Comparison of ENCODE assay signal across 16 cellular contexts in the genomic region with DNA sequence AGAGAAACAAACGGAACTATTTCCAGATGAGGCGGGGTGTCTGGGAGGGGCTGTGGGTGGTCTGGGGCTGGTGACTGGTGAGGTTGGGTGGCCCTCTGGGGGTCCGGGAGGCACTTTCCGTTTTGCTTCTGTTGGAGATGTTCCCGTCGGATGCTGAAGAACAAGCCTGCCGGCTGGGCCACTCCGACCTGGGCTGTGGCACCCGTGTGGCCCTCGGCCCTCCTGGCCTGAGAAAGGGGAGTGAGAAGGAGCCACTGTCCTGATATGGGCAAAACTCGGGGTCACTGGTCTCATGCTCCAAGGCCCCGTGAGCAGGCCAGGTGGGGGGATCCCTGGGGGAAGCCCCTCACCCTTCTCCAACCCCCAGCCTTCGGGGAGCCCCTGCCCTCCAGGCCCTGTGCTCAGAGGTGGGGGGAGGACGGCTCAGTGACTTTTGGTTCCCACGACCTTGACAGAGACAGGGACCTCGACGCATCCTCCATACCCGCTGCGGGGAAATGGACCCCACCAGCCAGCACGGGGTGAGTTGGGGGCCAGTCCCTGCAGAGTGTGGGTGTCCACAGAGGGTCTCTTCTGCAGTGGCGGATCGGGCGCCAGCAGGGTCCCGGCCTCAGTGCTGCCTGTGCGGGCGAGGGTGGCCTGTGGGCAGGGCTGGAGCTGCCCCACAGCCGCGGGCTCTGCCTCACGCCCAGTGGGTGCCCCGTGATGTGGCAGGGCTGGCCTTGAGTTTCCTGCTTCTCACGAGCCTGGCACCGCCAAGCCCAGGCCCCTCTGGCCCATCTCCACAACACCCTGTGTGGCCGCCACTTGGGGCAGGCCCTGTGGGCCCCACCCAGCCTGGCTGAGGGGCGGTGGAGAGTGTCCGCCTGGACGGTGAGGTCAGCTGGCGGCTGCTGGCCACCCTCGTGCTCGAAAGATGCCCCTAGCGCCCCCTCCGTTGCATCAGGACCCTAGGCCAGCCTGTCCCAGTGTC. TPM values are rescaled to one million over a fixed set of nuclear protein-coding genes. Genes with fewer than 3 reads are reported as not detected.
DNase-seq lines count a peak whose midpoint lies in the region; ATAC-seq and TF ChIP-seq lines count a peak whose summit lies in the region.
"Had no signal": no experiment of that assay in that cellular context is flagged by ENCODE, and none has a peak within 500 bp of the region (broad histone marks: within the 10 kb centered on the region; RNA-seq: fewer than 3 reads in every experiment).

No MANE protein-coding gene starts in this region.

- no peak for TF ChIP-seq POLR2A in gastroesophageal sphincter (IDR thresholded peaks at IDR 0.05)

- H4K20me1 ChIP-seq in BLaER1 treated with 17β-estradiol and CSF1 and Interleukin-3, amounts not matched to agents 10 nM and 100 nM: peaks cover 0 to 66% (median 28%) of the 10 kb centered on the region in 11 experiments; a peak in 14 of 22 replicates

- TF ChIP-seq CTCF in RWPE1 (conservative IDR thresholded peaks at IDR 0.05; ENCODE audit: low read depth) (no peak), gastroesophageal sphincter (IDR thresholded peaks at IDR 0.05) (no peak), thoracic aorta (IDR thresholded peaks at IDR 0.05) (no peak)

- peaks cover 39 to 63% (median 55%) of the 10 kb centered on the region in 10 experiments for H3K4me1 ChIP-seq in BLaER1 treated with 17β-estradiol and CSF1 and Interleukin-3, amounts not matched to agents 10 nM and 100 nM
- H3K4me1 ChIP-seq in gastroesophageal sphincter: peaks cover 0 to 82% (median 36%) of the 10 kb centered on the region in 3 donors
- H3K4me1 ChIP-seq in thoracic aorta (ENCODE audit: control insufficient read depth in 1 of 2, low read depth in 2 of 2): peaks cover 26 to 35% of the 10 kb centered on the region in 2 donors
- H3K4me1 ChIP-seq: Caco-2 had no signal

- POLR2A ChIA-PET in RWPE1 (lab: Yijun Ruan, JAX; ENCODE audit: low non-redundant PET): no interaction called here

- DNase-seq in RWPE1 (ENCODE audit: low spot score) (no peak), thoracic aorta (ENCODE audit: low spot score) (no peak), NCI-H524 (lab: John Stamatoyannopoulos, UW) (no peak)
- DNase-seq in stimulated activated CD4-positive, alpha-beta T cell treated with anti-CD3 and anti-CD28 coated beads, Interleukin-4, amount 100 ng/mL, for 24 hours: no peak
- DNase-seq: Caco-2, DMS153, EL, H7, IMR-90, NCI-H1105 treated with DMSO at 0.1 percent for 48 hours, NCI-H187, NCI-H69, SHP77 treated with DMSO at 0.1 percent for 48 hours had no signal

- H3K27ac ChIP-seq in BLaER1 treated with 17β-estradiol and CSF1 and Interleukin-3, amounts not matched to agents 10 nM and 100 nM: peak overlapping the region in 7 of 11 experiments; percentile 2 to 76 (median 72); a peak in 7 of 22 replicates
- peak overlapping the region; percentile 11; the same call in 1 of the 2 replicates for H3K27ac ChIP-seq in RWPE1
- H3K27ac ChIP-seq in gastroesophageal sphincter: peak overlapping the region in 3 of 4 donors; percentile 11 to 92 (median 14)
- H3K27ac ChIP-seq in thoracic aorta: peak overlapping the region; percentile 83 to 99

- ATAC-seq in gastroesophageal sphincter (no peak), thoracic aorta (ENCODE audit: insufficient number of reproducible peaks, low FRiP score, low read depth) (no peak), GM18867 (IDR thresholded peaks at IDR 0.05; ENCODE audit: unreplicated experiment) (no peak)

- peaks cover 3 to 18% (median 15%) of the 10 kb centered on the region in 11 experiments for H3K27me3 ChIP-seq in BLaER1 treated with 17β-estradiol and CSF1 and Interleukin-3, amounts not matched to agents 10 nM and 100 nM
- H3K27me3 ChIP-seq in gastroesophageal sphincter: no peaks in the 10 kb centered on the region
- H3K27me3 ChIP-seq in thoracic aorta (replicated peaks; ENCODE audit: insufficient read depth): no peaks in the 10 kb centered on the region

- WGBS in gastroesophageal sphincter (ENCODE audit: low coverage in 1 of 2), 2 donors: 75% methylated on average over 5 of the region's 41 CpGs; no CpG with 5 or more reads in 1 of the 2 donors

- peaks cover 17 to 54% (median 42%) of the 10 kb centered on the region in 11 experiments for H3K36me3 ChIP-seq in BLaER1 treated with 17β-estradiol and CSF1 and Interleukin-3, amounts not matched to agents 10 nM and 100 nM
- H3K36me3 ChIP-seq in gastroesophageal sphincter (peaks cover 0 to 55% of the 10 kb centered on the region in 2 donors), thoracic aorta (peaks cover 13% of the 10 kb centered on the region)

- no peaks in the 10 kb centered on the region; a peak in 1 of 22 replicates for H3K9me3 ChIP-seq in BLaER1 treated with 17β-estradiol and CSF1 and Interleukin-3, amounts not matched to agents 10 nM and 100 nM (replicated peaks in 1 of 11)
- H3K9me3 ChIP-seq in gastroesophageal sphincter: no peaks in the 10 kb centered on the region
- no peaks in the 10 kb centered on the region for H3K9me3 ChIP-seq in thoracic aorta
- H3K9me3 ChIP-seq: Caco-2 had no signal

- H3K4me3 ChIP-seq in BLaER1 treated with 17β-estradiol and CSF1 and Interleukin-3, amounts not matched to agents 10 nM and 100 nM: no peak overlapping the region
- H3K4me3 ChIP-seq in gastroesophageal sphincter (no peak overlapping the region), thoracic aorta (no peak overlapping the region)

- H3K9ac ChIP-seq in BLaER1 treated with 17β-estradiol and CSF1 and Interleukin-3, amounts not matched to agents 10 nM and 100 nM: peak overlapping the region in 5 of 11 experiments; percentile 5 to 59 (median 36); a peak in 4 of 22 replicates

- no peak for TF ChIP-seq EP300 in gastroesophageal sphincter (IDR thresholded peaks at IDR 0.05)

- CTCF ChIA-PET in RWPE1 (lab: Yijun Ruan, JAX): interaction anchor here (0.6 kb wide), 1 partner anchor 14 kb away, joined by 4 read pairs; no protein-coding TSS in a partner anchor

- H3K4me2 ChIP-seq in BLaER1 treated with 17β-estradiol and CSF1 and Interleukin-3, amounts not matched to agents 10 nM and 100 nM: peak overlapping the region in 10 of 11 experiments; percentile 79 to 98 (median 91); a peak in 20 of 22 replicates

RNA-seq across cellular contexts. Expression of gene TBXA2R, which starts 4.4 kb away (rescaled TPM):
- total RNA-seq in gastroesophageal sphincter: 10 to 100 TPM in 1 of 4 donors, 1 to 10 TPM in 3; 1.4 to 14.9 (median 4.5) TPM
- total RNA-seq in thoracic aorta: 10 to 100 TPM; 29.4 to 39.1 TPM

RNA-seq across cellular contexts. Expression of gene CACTIN, which starts 15.6 kb away (rescaled TPM):
- total RNA-seq in gastroesophageal sphincter (10 to 100 TPM; 20.3 to 34.2 (median 28.6) TPM), thoracic aorta (10 to 100 TPM; 33.4 to 38.0 TPM)

RNA-seq across cellular contexts. Expression of gene GIPC3, which starts 25.8 kb away (rescaled TPM):
- total RNA-seq in gastroesophageal sphincter (10 to 100 TPM in 1 of 4 donors, 1 to 10 TPM in 2, under 1 TPM in 1; 0.94 to 16.8 (median 2.1) TPM), thoracic aorta (1 to 10 TPM; 1.1 to 1.6 TPM)
- total RNA-seq: Caco-2 had no signal

RNA-seq across cellular contexts. Expression of gene HMG20B, which starts 38.3 kb away (rescaled TPM):
- total RNA-seq in gastroesophageal sphincter (100 to 1,000 TPM; 106 to 203 (median 154) TPM), thoracic aorta (100 to 1,000 TPM in 1 of 2 donors, 10 to 100 TPM in 1; 90.8 to 120 TPM)

RNA-seq across cellular contexts. Expression of gene MFSD12, which starts 53.6 kb away (rescaled TPM):
- total RNA-seq in gastroesophageal sphincter (10 to 100 TPM; 22.1 to 94.1 (median 42.2) TPM), thoracic aorta (100 to 1,000 TPM in 1 of 2 donors, 10 to 100 TPM in 1; 85.6 to 112 TPM)

Comparison
In these comparisons a context has a peak if more than half of its experiments do, and no peak if none do; other contexts are left out.
1. H3K27ac ChIP-seq: peak in every context shown above with its lines; median percentile 91 in thoracic aorta; 72 in BLaER1 treated with 17β-estradiol and CSF1 and Interleukin-3, amounts not matched to agents 10 nM and 100 nM; 14 in gastroesophageal sphincter; 11 in RWPE1.